Comparison of ENCODE assay signal across 20 cellular contexts in the genomic region with DNA sequence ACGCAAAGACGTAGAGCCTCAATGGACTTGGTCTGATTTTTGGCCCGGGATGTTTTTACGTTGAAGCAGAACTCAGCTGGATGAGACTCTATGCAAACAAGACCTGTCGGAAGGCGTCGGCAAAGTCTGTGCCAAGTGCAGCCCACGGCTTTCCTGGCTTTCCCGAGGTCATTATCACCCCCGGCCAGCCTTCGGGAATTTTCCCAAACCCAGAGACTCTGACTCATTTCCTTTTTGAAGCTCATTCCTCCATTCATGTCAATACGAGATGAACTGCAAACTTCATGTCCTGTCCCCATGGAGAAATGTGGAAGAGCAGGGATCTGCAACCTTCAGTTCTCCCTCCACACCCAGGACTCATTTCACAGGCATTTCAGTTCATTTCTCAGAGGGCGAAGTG.
DNase-seq lines count a peak whose midpoint lies in the region; TF ChIP-seq lines count a peak whose summit lies in the region.
"Had no signal": no experiment of that assay in that cellular context is flagged by ENCODE, and none has a peak within 500 bp of the region (broad histone marks: within the 10 kb centered on the region; RNA-seq: fewer than 3 reads in every experiment).

No MANE protein-coding gene starts in this region.

- no peak overlapping the region for H3K4me3 ChIP-seq in epithelial cell of esophagus (ENCODE audit: low read length)
- H3K4me3 ChIP-seq: prostate gland, testis had no signal

- CTCF ChIA-PET in activated CD4-positive, alpha-beta memory T cell treated with anti-CD3 and anti-CD28 coated beads for 36 hours (lab: Charles Lee) = no interaction called here

- H3K9me3 Mint-ChIP-seq in nephron progenitor cell = peaks cover 3% of the 10 kb centered on the region
- H3K9me3 Mint-ChIP-seq in activated CD4-positive, alpha-beta memory T cell treated with anti-CD3 and anti-CD28 coated beads for 36 hours = no peaks in the 10 kb centered on the region
- H3K9me3 Mint-ChIP-seq: activated naive CD8-positive, alpha-beta T cell treated with anti-CD3 and anti-CD28 coated beads for 36 hours; CD4-positive, alpha-beta T cell had no signal

- peaks cover 48% of the 10 kb centered on the region for H3K27me3 Mint-ChIP-seq in nephron progenitor cell (ENCODE audit: low read depth, poor library complexity)
- H3K27me3 Mint-ChIP-seq in activated CD4-positive, alpha-beta memory T cell treated with anti-CD3 and anti-CD28 coated beads for 36 hours = no peaks in the 10 kb centered on the region

- H3K36me3 Mint-ChIP-seq in nephron progenitor cell (ENCODE audit: low read depth) = no peaks in the 10 kb centered on the region
- no peaks in the 10 kb centered on the region for H3K36me3 Mint-ChIP-seq in activated CD4-positive, alpha-beta memory T cell treated with anti-CD3 and anti-CD28 coated beads for 36 hours
- H3K36me3 Mint-ChIP-seq: activated naive CD8-positive, alpha-beta T cell treated with anti-CD3 and anti-CD28 coated beads for 36 hours had no signal

- H3K27ac Mint-ChIP-seq in nephron progenitor cell = peak overlapping the region; percentile 42
- H3K27ac Mint-ChIP-seq in activated CD4-positive, alpha-beta memory T cell treated with anti-CD3 and anti-CD28 coated beads for 36 hours = no peak overlapping the region
- H3K27ac Mint-ChIP-seq: activated naive CD8-positive, alpha-beta T cell treated with anti-CD3 and anti-CD28 coated beads for 36 hours; CD4-positive, alpha-beta T cell had no signal

- DNase-seq in GM03348 (ENCODE audit: low spot score) (peak; percentile 58), RPMI7951 (ENCODE audit: low read depth) (peak; percentile 0), epithelial cell of esophagus (ENCODE audit: low read depth) (peak; percentile 32), nephron progenitor cell (no peak), NCI-H2196 treated with DMSO at 0.1 percent for 48 hours (lab: John Stamatoyannopoulos, UW; ENCODE audit: unreplicated experiment) (no peak), NCI-H187 treated with DMSO at 0.1 percent for 48 hours (lab: John Stamatoyannopoulos, UW) (no peak)
- DNase-seq in activated CD4-positive, alpha-beta memory T cell treated with anti-CD3 and anti-CD28 coated beads for 36 hours = no peak
- DNase-seq: activated CD8-positive, alpha-beta memory T cell treated with anti-CD3 and anti-CD28 coated beads for 24 hours; activated effector memory CD4-positive, alpha-beta T cell treated with Interleukin-2 at 50 U/mL for 16 hours; activated naive CD8-positive, alpha-beta T cell treated with anti-CD3 and anti-CD28 coated beads for 36 hours; CD4-positive, alpha-beta T cell; cerebellar nuclear complex; DMS 273 treated with DMSO at 0.1 percent for 48 hours; GOT3; left colon; NCI-H2081 treated with DMSO at 0.1 percent for 48 hours; Right ventricle myocardium superior; stimulated activated naive CD8-positive, alpha-beta T cell treated with anti-CD3 and anti-CD28 coated beads, Interleukin-15, Interleukin-2, amounts not matched to agents 100 U/mL and 50 U/mL, for 24 hours; testis had no signal

- intact Hi-C loops in activated CD4-positive, alpha-beta memory T cell treated with anti-CD3 and anti-CD28 coated beads for 36 hours (cut with micrococcal nuclease) = no loop called here

- H3K4me3 Mint-ChIP-seq in nephron progenitor cell = no peak overlapping the region
- H3K4me3 Mint-ChIP-seq in activated CD4-positive, alpha-beta memory T cell treated with anti-CD3 and anti-CD28 coated beads for 36 hours = no peak overlapping the region
- H3K4me3 Mint-ChIP-seq: activated naive CD8-positive, alpha-beta T cell treated with anti-CD3 and anti-CD28 coated beads for 36 hours; CD4-positive, alpha-beta T cell had no signal

- H3K4me1 Mint-ChIP-seq in nephron progenitor cell = peaks cover 61% of the 10 kb centered on the region
- H3K4me1 Mint-ChIP-seq in activated CD4-positive, alpha-beta memory T cell treated with anti-CD3 and anti-CD28 coated beads for 36 hours (ENCODE audit: low read depth) = no peaks in the 10 kb centered on the region
- H3K4me1 Mint-ChIP-seq: activated naive CD8-positive, alpha-beta T cell treated with anti-CD3 and anti-CD28 coated beads for 36 hours had no signal

- POLR2A ChIA-PET in activated CD4-positive, alpha-beta memory T cell treated with anti-CD3 and anti-CD28 coated beads for 36 hours (lab: Charles Lee) = no interaction called here

- TF ChIP-seq CTCF in epithelial cell of esophagus (IDR thresholded peaks at IDR 0.05; ENCODE audit: insufficient read depth, low read depth, low read length, missing control alignments) (no peak), nephron progenitor cell (IDR thresholded peaks at IDR 0.05) (no peak)

Comparison
In these comparisons a context has a peak if more than half of its experiments do, and no peak if none do; other contexts are left out.
1. DNase-seq: peak in GM03348 (single experiment), RPMI7951 (single experiment) and epithelial cell of esophagus (single experiment); none in nephron progenitor cell (single experiment), activated CD4-positive, alpha-beta memory T cell treated with anti-CD3 and anti-CD28 coated beads for 36 hours (single experiment), NCI-H2196 treated with DMSO at 0.1 percent for 48 hours (single experiment) and NCI-H187 treated with DMSO at 0.1 percent for 48 hours (single experiment).